In genomic region chr16:89318871-89319627, GRCh38 we compare ENCODE assay signal across 8 cellular contexts.
DNase-seq lines count a peak whose midpoint lies in the region; ATAC-seq and TF ChIP-seq lines count a peak whose summit lies in the region.

No MANE protein-coding gene starts in this region.

- intact Hi-C loops in upper lobe of right lung (cut with DNase I), result no loop called here

- ATAC-seq in activated CD8-positive, alpha-beta memory T cell treated with anti-CD3 and anti-CD28 coated beads, Interleukin-2, amount 10 ng/mL, durations not matched to agents 7 days and 5 days, result no peak
- no peak for ATAC-seq in activated naive CD4-positive, alpha-beta T cell treated with anti-CD3 and anti-CD28 coated beads, Interleukin-2, amount 50 U/mL, for 72 hours
- ATAC-seq in stimulated activated naive B cell treated with anti-CD40 and anti-IgM and Interleukin-4, amounts not matched to agents 10 μg/mL and 1 μg/mL and 100 μg/mL, for 72 hours (replicated peaks), result no peak
- ATAC-seq in GM21447 (IDR thresholded peaks at IDR 0.05; ENCODE audit: unreplicated experiment) (no peak), upper lobe of right lung (no peak)

- H3K4me1 ChIP-seq in right atrium auricular region (peaks cover 4 to 98% of the 10 kb centered on the region in 2 donors), upper lobe of right lung (peaks cover 95% of the 10 kb centered on the region)

- peak overlapping the region; percentile 91 for H3K27ac Mint-ChIP-seq in activated CD8-positive, alpha-beta memory T cell treated with anti-CD3 and anti-CD28 coated beads, Interleukin-2, amount 10 ng/mL, durations not matched to agents 7 days and 5 days
- peak overlapping the region; percentile 82 to 85 for H3K27ac Mint-ChIP-seq in activated naive CD4-positive, alpha-beta T cell treated with anti-CD3 and anti-CD28 coated beads, Interleukin-2, amount 50 U/mL, for 72 hours
- peak overlapping the region; percentile 87 for H3K27ac Mint-ChIP-seq in stimulated activated naive B cell treated with anti-CD40 and anti-IgM and Interleukin-4, amounts not matched to agents 10 μg/mL and 1 μg/mL and 100 μg/mL, for 72 hours

- peak overlapping the region; percentile 87 to 88 for H3K27ac ChIP-seq in right atrium auricular region
- H3K27ac ChIP-seq in upper lobe of right lung, result no peak overlapping the region

- peaks cover 96% of the 10 kb centered on the region for H3K4me1 Mint-ChIP-seq in activated CD8-positive, alpha-beta memory T cell treated with anti-CD3 and anti-CD28 coated beads, Interleukin-2, amount 10 ng/mL, durations not matched to agents 7 days and 5 days
- peaks cover 84 to 97% of the 10 kb centered on the region in 2 donors for H3K4me1 Mint-ChIP-seq in stimulated activated naive B cell treated with anti-CD40 and anti-IgM and Interleukin-4, amounts not matched to agents 10 μg/mL and 1 μg/mL and 100 μg/mL, for 72 hours

- no peaks in the 10 kb centered on the region for H3K36me3 ChIP-seq in right atrium auricular region
- no peaks in the 10 kb centered on the region for H3K36me3 ChIP-seq in upper lobe of right lung

- DNase-seq in activated CD8-positive, alpha-beta memory T cell treated with anti-CD3 and anti-CD28 coated beads, Interleukin-2, amount 10 ng/mL, durations not matched to agents 7 days and 5 days, result no peak
- no peak for DNase-seq in activated CD8-positive, alpha-beta memory T cell treated with anti-CD3 and anti-CD28 coated beads, Interleukin-2, amount 50 U/mL, for 48 hours
- DNase-seq in activated naive CD4-positive, alpha-beta T cell treated with anti-CD3 and anti-CD28 coated beads, Interleukin-2, amount 50 U/mL, for 72 hours (ENCODE audit: low spot score in 2 of 2), result no peak
- no peak for DNase-seq in right atrium auricular region (ENCODE audit: low spot score)
- no peak for DNase-seq in stimulated activated naive B cell treated with anti-CD40 and anti-IgM and Interleukin-4, amounts not matched to agents 10 μg/mL and 1 μg/mL and 100 μg/mL, for 72 hours
- no peak for DNase-seq in NCI-H2107 treated with DMSO at 0.1 percent for 48 hours (lab: John Stamatoyannopoulos, UW; ENCODE audit: unreplicated experiment)
- no peak for DNase-seq in upper lobe of right lung

- H3K9me3 ChIP-seq in right atrium auricular region, result no peaks in the 10 kb centered on the region
- no peaks in the 10 kb centered on the region for H3K9me3 ChIP-seq in upper lobe of right lung

- no peaks in the 10 kb centered on the region for H3K9me3 Mint-ChIP-seq in activated CD8-positive, alpha-beta memory T cell treated with anti-CD3 and anti-CD28 coated beads, Interleukin-2, amount 10 ng/mL, durations not matched to agents 7 days and 5 days (ENCODE audit: low read depth)
- H3K9me3 Mint-ChIP-seq in activated naive CD4-positive, alpha-beta T cell treated with anti-CD3 and anti-CD28 coated beads, Interleukin-2, amount 50 U/mL, for 72 hours, result no peaks in the 10 kb centered on the region
- H3K9me3 Mint-ChIP-seq in stimulated activated naive B cell treated with anti-CD40 and anti-IgM and Interleukin-4, amounts not matched to agents 10 μg/mL and 1 μg/mL and 100 μg/mL, for 72 hours, result no peaks in the 10 kb centered on the region

- H3K27me3 Mint-ChIP-seq in activated CD8-positive, alpha-beta memory T cell treated with anti-CD3 and anti-CD28 coated beads, Interleukin-2, amount 10 ng/mL, durations not matched to agents 7 days and 5 days, result no peaks in the 10 kb centered on the region
- H3K27me3 Mint-ChIP-seq in stimulated activated naive B cell treated with anti-CD40 and anti-IgM and Interleukin-4, amounts not matched to agents 10 μg/mL and 1 μg/mL and 100 μg/mL, for 72 hours, result no peaks in the 10 kb centered on the region

- H3K4me3 ChIP-seq in right atrium auricular region (no peak overlapping the region), upper lobe of right lung (no peak overlapping the region)

- CTCF ChIA-PET in activated CD8-positive, alpha-beta memory T cell treated with anti-CD3 and anti-CD28 coated beads, Interleukin-2, amount 10 ng/mL, durations not matched to agents 7 days and 5 days (lab: Charles Lee), result no interaction called here

- H3K36me3 Mint-ChIP-seq in activated CD8-positive, alpha-beta memory T cell treated with anti-CD3 and anti-CD28 coated beads, Interleukin-2, amount 10 ng/mL, durations not matched to agents 7 days and 5 days, result peaks cover 36% of the 10 kb centered on the region
- H3K36me3 Mint-ChIP-seq in activated naive CD4-positive, alpha-beta T cell treated with anti-CD3 and anti-CD28 coated beads, Interleukin-2, amount 50 U/mL, for 72 hours, result peaks cover 7 to 34% of the 10 kb centered on the region in 2 donors
- peaks cover 51 to 68% of the 10 kb centered on the region in 2 donors for H3K36me3 Mint-ChIP-seq in stimulated activated naive B cell treated with anti-CD40 and anti-IgM and Interleukin-4, amounts not matched to agents 10 μg/mL and 1 μg/mL and 100 μg/mL, for 72 hours

- no peaks in the 10 kb centered on the region for H3K27me3 ChIP-seq in right atrium auricular region
- no peaks in the 10 kb centered on the region for H3K27me3 ChIP-seq in upper lobe of right lung

- TF ChIP-seq CTCF in right atrium auricular region (IDR thresholded peaks at IDR 0.05), result no peak
- TF ChIP-seq CTCF in upper lobe of right lung (IDR thresholded peaks at IDR 0.05), result no peak

- H3K4me3 Mint-ChIP-seq in activated CD8-positive, alpha-beta memory T cell treated with anti-CD3 and anti-CD28 coated beads, Interleukin-2, amount 10 ng/mL, durations not matched to agents 7 days and 5 days, result peak overlapping the region; percentile 69
- peak overlapping the region in 1 of 2 donors; percentile 51 for H3K4me3 Mint-ChIP-seq in stimulated activated naive B cell treated with anti-CD40 and anti-IgM and Interleukin-4, amounts not matched to agents 10 μg/mL and 1 μg/mL and 100 μg/mL, for 72 hours
